ENCODE assay signal across 18 cellular contexts in genomic region chrX:134711135-134711941, GRCh38. TPM values are rescaled to one million over a fixed set of nuclear protein-coding genes. Genes with fewer than 3 reads are reported as not detected.
"Had no signal": no experiment of that assay in that cellular context is flagged by ENCODE, and none has a peak within 500 bp of the region (broad histone marks: within the 10 kb centered on the region; RNA-seq: fewer than 3 reads in every experiment).

No MANE protein-coding gene starts in this region.

- H3K4me3 ChIP-seq: adrenal gland, body of pancreas, ovary, suprapubic skin had no signal

- H3K27ac ChIP-seq: adrenal gland, body of pancreas, ovary, suprapubic skin had no signal

- H3K36me3 Mint-ChIP-seq: type B pancreatic cell had no signal

- ATAC-seq: body of pancreas, esophagus mucosa had no signal

- H3K4me1 ChIP-seq: adrenal gland, suprapubic skin had no signal

- H3K9me3 Mint-ChIP-seq: dendritic cell treated with granulocyte-macrophage colony-stimulating factor and Interleukin-4, amounts not matched to agents 40 ng/mL and 50 ng/mL, for 4 days had no signal

- H3K4me3 Mint-ChIP-seq: dendritic cell treated with granulocyte-macrophage colony-stimulating factor and Interleukin-4, amounts not matched to agents 40 ng/mL and 50 ng/mL, for 4 days; endodermal cell; type B pancreatic cell had no signal

- H3K36me3 ChIP-seq: adrenal gland, ovary, suprapubic skin had no signal

- H3K4me1 Mint-ChIP-seq: endodermal cell had no signal

- H3K27me3 Mint-ChIP-seq: type B pancreatic cell had no signal

- H3K27ac Mint-ChIP-seq: dendritic cell treated with granulocyte-macrophage colony-stimulating factor and Interleukin-4, amounts not matched to agents 40 ng/mL and 50 ng/mL, for 4 days; endodermal cell; type B pancreatic cell had no signal

- H3K27me3 ChIP-seq: body of pancreas, ovary, suprapubic skin had no signal

- H3K9me3 ChIP-seq: adrenal gland, body of pancreas, ovary, suprapubic skin had no signal

- DNase-seq: activated CD4-positive, CD25-positive, alpha-beta regulatory T cell; activated naive CD4-positive, alpha-beta T cell treated with anti-CD3 and anti-CD28 coated beads, Interleukin-2, amount 50 U/mL, for 16 hours; adrenal gland; body of pancreas; endodermal cell; foreskin melanocyte; head of caudate nucleus; ovary; stimulated activated CD4-positive, alpha-beta T cell treated with anti-CD3 and anti-CD28 coated beads, Interleukin-2, amount 100 ng/mL, for 48 hours; stimulated activated naive CD4-positive, alpha-beta T cell treated with Interleukin-2 at 50 U/mL for 16 hours had no signal

RNA-seq across cellular contexts. Expression of gene PLAC1, which starts 53.1 kb away (rescaled TPM):
- total RNA-seq: adrenal gland; body of pancreas; endodermal cell; esophagus mucosa; lung microvascular endothelial cell; mucosa of gallbladder; suprapubic skin; T-helper 2 cell treated with Interferon-gamma antibody and Interleukin-4, amounts not matched to agents 100 ng/mL and 5 ng/mL, for 36 hours had no signal
- polyA plus RNA-seq: adrenal gland, neural cell had no signal
